In genomic region chr5:5981562-5981961, GRCh38 we compare ENCODE assay signal across 34 cellular contexts.
"Had no signal": no experiment of that assay in that cellular context is flagged by ENCODE, and none has a peak within 500 bp of the region (broad histone marks: within the 10 kb centered on the region; RNA-seq: fewer than 3 reads in every experiment).

No MANE protein-coding gene starts in this region.

- H3K9me3 ChIP-seq: Peyer's patch, SJCRH30 had no signal

- H3K4me3 ChIP-seq: Peyer's patch, SJCRH30, SK-N-MC had no signal

- H3K4me2 ChIP-seq: KMS-11 had no signal

- H3K27me3 ChIP-seq: Peyer's patch, SJCRH30 had no signal

- DNase-seq: Karpas-422, MM.1S, MV-4-11, NCI-H1092, NCI-H1105, NCI-H1436, NCI-H146, NCI-H1694, NCI-H187, NCI-H1930, NCI-H2029 treated with DMSO at 0.1 percent for 48 hours, NCI-H2081 treated with DMSO at 0.1 percent for 48 hours, NCI-H2107, NCI-H2171, NCI-H226, NCI-H446 treated with DMSO at 0.1 percent for 48 hours, NCI-H510A, NCI-H524, NCI-H526, NCI-H69, NCI-H748 treated with DMSO at 0.1 percent for 48 hours, NCI-H82, OCI-M1, PC-3, Peyer's patch, SHP77, SIG-M5, SJCRH30, T-cell had no signal

- H3K9ac ChIP-seq: KMS-11 had no signal

- H3K27ac ChIP-seq: KMS-11, Peyer's patch, RWPE1, SJCRH30, SK-N-MC had no signal

- ATAC-seq: PC-3, Right ventricle myocardium inferior, SK-N-SH treated with all-trans-retinoic acid at 6 μM for 48 hours, T-cell had no signal

- H3K4me1 ChIP-seq: Peyer's patch, SJCRH30 had no signal

- H3K36me3 ChIP-seq: Peyer's patch, SJCRH30 had no signal
